In the genomic region with DNA sequence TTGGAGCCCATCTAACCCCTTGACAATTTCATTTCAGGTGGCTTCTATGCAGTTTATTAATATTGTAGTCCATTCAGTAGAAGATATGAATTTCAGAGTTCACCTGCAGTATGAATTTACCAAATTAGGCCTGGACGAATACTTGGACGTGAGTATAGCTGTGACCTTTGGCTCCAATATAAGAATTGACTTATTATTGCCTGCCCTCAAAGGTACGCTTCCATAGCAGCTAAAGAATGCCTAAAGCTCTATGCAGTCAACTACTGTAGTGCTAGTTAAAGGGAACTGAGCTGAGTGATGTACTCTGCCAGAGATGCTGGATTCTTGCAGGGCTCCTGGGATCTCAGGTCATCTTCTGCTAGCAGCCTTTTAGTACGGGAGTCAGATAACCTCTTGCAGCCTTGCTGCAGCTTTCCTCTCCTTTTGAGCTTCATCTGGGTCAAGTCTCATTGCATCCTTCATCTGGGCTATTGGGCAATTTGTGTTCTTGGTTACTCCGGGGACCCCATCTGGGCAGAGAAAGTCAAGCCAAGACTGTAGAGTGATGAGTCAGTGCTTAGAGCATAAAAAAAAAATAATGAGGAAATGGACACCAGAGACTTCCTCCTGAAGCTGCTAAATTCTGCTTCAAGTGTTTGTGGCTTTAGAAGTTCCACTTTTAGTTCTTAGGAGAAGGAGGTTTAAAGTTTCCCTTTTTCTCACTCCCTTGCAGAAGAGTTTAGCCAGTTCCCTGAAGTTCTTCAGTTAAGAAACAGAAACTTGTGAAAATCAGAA, we compare ENCODE assay signal across 9 cellular contexts.
DNase-seq lines count a peak whose midpoint lies in the region; ATAC-seq and TF ChIP-seq lines count a peak whose summit lies in the region.
"Had no signal": no experiment of that assay in that cellular context is flagged by ENCODE, and none has a peak within 500 bp of the region (broad histone marks: within the 10 kb centered on the region; RNA-seq: fewer than 3 reads in every experiment).

No MANE protein-coding gene starts in this region.

- H3K9me3 ChIP-seq in skeletal muscle satellite cell (replicated peaks; ENCODE audit: low read length): no peaks in the 10 kb centered on the region

- no peaks in the 10 kb centered on the region for H3K27me3 ChIP-seq in skeletal muscle satellite cell (ENCODE audit: control insufficient read depth, insufficient read depth, low read length)

- H3K36me3 Mint-ChIP-seq in activated CD8-positive, alpha-beta T cell treated with anti-CD3 and anti-CD28 coated beads, Interleukin-2, amount 10 ng/mL, durations not matched to agents 7 days and 5 days (ENCODE audit: low read depth): no peaks in the 10 kb centered on the region
- no peaks in the 10 kb centered on the region for H3K36me3 Mint-ChIP-seq in activated CD8-positive, alpha-beta T cell treated with anti-CD3 and anti-CD28 coated beads for 36 hours (ENCODE audit: low read depth)
- H3K36me3 Mint-ChIP-seq: activated naive CD4-positive, alpha-beta T cell treated with anti-CD3 and anti-CD28 coated beads, Interleukin-2, amount 50 U/mL, for 24 hours had no signal

- peak overlapping the region; percentile 50 for H3K27ac Mint-ChIP-seq in activated CD8-positive, alpha-beta T cell treated with anti-CD3 and anti-CD28 coated beads, Interleukin-2, amount 10 ng/mL, durations not matched to agents 7 days and 5 days
- H3K27ac Mint-ChIP-seq in activated CD8-positive, alpha-beta T cell treated with anti-CD3 and anti-CD28 coated beads for 36 hours: no peak overlapping the region
- H3K27ac Mint-ChIP-seq: activated naive CD4-positive, alpha-beta T cell treated with anti-CD3 and anti-CD28 coated beads, Interleukin-2, amount 50 U/mL, for 24 hours had no signal

- intact Hi-C loops in activated CD8-positive, alpha-beta T cell treated with anti-CD3 and anti-CD28 coated beads for 36 hours (cut with micrococcal nuclease): no loop called here

- H3K4me2 ChIP-seq in skeletal muscle satellite cell (ENCODE audit: low read length): peak overlapping the region; percentile 8

- no peak for TF ChIP-seq CTCF in activated CD8-positive, alpha-beta T cell treated with anti-CD3 and anti-CD28 coated beads for 36 hours (IDR thresholded peaks at IDR 0.05)

- POLR2A ChIA-PET in activated CD8-positive, alpha-beta T cell treated with anti-CD3 and anti-CD28 coated beads, Interleukin-2, amount 10 ng/mL, durations not matched to agents 7 days and 5 days (lab: Charles Lee): no interaction called here
- POLR2A ChIA-PET in activated CD8-positive, alpha-beta T cell treated with anti-CD3 and anti-CD28 coated beads for 36 hours (lab: Charles Lee): interaction anchor here (0.5 kb wide), 1 partner anchor 172 kb away, joined by 3 read pairs; no protein-coding TSS in a partner anchor

- peaks cover 26% of the 10 kb centered on the region for H3K4me1 ChIP-seq in skeletal muscle satellite cell (ENCODE audit: control insufficient read depth, insufficient read depth, low read length)

- H3K9me3 Mint-ChIP-seq in activated CD8-positive, alpha-beta T cell treated with anti-CD3 and anti-CD28 coated beads, Interleukin-2, amount 10 ng/mL, durations not matched to agents 7 days and 5 days (ENCODE audit: insufficient read depth): no peaks in the 10 kb centered on the region
- no peaks in the 10 kb centered on the region for H3K9me3 Mint-ChIP-seq in activated CD8-positive, alpha-beta T cell treated with anti-CD3 and anti-CD28 coated beads for 36 hours
- H3K9me3 Mint-ChIP-seq: activated naive CD4-positive, alpha-beta T cell treated with anti-CD3 and anti-CD28 coated beads, Interleukin-2, amount 50 U/mL, for 24 hours had no signal

- ATAC-seq in activated CD8-positive, alpha-beta T cell treated with anti-CD3 and anti-CD28 coated beads, Interleukin-2, amount 10 ng/mL, durations not matched to agents 7 days and 5 days: peak; percentile 63
- ATAC-seq in activated CD8-positive, alpha-beta T cell treated with anti-CD3 and anti-CD28 coated beads for 36 hours: no peak
- peak; percentile 84 for ATAC-seq in HG03060 (IDR thresholded peaks at IDR 0.05; ENCODE audit: low read depth, unreplicated experiment)

- no peak overlapping the region for H3K4me3 ChIP-seq in skeletal muscle satellite cell (ENCODE audit: low read length)

- peaks cover 3% of the 10 kb centered on the region for H3K27me3 Mint-ChIP-seq in activated CD8-positive, alpha-beta T cell treated with anti-CD3 and anti-CD28 coated beads, Interleukin-2, amount 10 ng/mL, durations not matched to agents 7 days and 5 days (ENCODE audit: low read depth)
- no peaks in the 10 kb centered on the region for H3K27me3 Mint-ChIP-seq in activated CD8-positive, alpha-beta T cell treated with anti-CD3 and anti-CD28 coated beads for 36 hours
- H3K27me3 Mint-ChIP-seq: activated naive CD4-positive, alpha-beta T cell treated with anti-CD3 and anti-CD28 coated beads, Interleukin-2, amount 50 U/mL, for 24 hours had no signal

- H3K9ac ChIP-seq in skeletal muscle satellite cell (ENCODE audit: low read depth, low read length): no peak overlapping the region

- DNase-seq in activated CD8-positive, alpha-beta T cell treated with anti-CD3 and anti-CD28 coated beads, Interleukin-2, amount 10 ng/mL, durations not matched to agents 7 days and 5 days: no peak
- no peak for DNase-seq in activated CD8-positive, alpha-beta T cell treated with anti-CD3 and anti-CD28 coated beads for 36 hours
- DNase-seq in RPMI7951 (ENCODE audit: low read depth) (peak; percentile 86), fibroblast of peridontal ligament (ENCODE audit: extremely low read depth) (peak; percentile 95), amniotic stem cell (lab: John Stamatoyannopoulos, UW) (no peak)
- DNase-seq in activated CD4-positive, alpha-beta T cell treated with anti-CD3 and anti-CD28 coated beads for 48 hours: no peak

- CTCF ChIA-PET in activated CD8-positive, alpha-beta T cell treated with anti-CD3 and anti-CD28 coated beads, Interleukin-2, amount 10 ng/mL, durations not matched to agents 7 days and 5 days (lab: Charles Lee): interaction anchor here (0.7 to 1.3 kb wide), 4 partner anchors 11 to 24 kb away, joined by 3 to 7 read pairs (median 5); no protein-coding TSS in a partner anchor
- CTCF ChIA-PET in activated CD8-positive, alpha-beta T cell treated with anti-CD3 and anti-CD28 coated beads for 36 hours (lab: Charles Lee): interaction anchor here (1.2 to 1.5 kb wide), 2 partner anchors 24 to 586 kb away, joined by 3 read pairs; no protein-coding TSS in a partner anchor

- peaks cover 22% of the 10 kb centered on the region for H3K4me1 Mint-ChIP-seq in activated CD8-positive, alpha-beta T cell treated with anti-CD3 and anti-CD28 coated beads, Interleukin-2, amount 10 ng/mL, durations not matched to agents 7 days and 5 days (ENCODE audit: low read depth)
- peaks cover 8% of the 10 kb centered on the region for H3K4me1 Mint-ChIP-seq in activated CD8-positive, alpha-beta T cell treated with anti-CD3 and anti-CD28 coated beads for 36 hours (ENCODE audit: low read depth)

- H3K4me3 Mint-ChIP-seq in activated CD8-positive, alpha-beta T cell treated with anti-CD3 and anti-CD28 coated beads, Interleukin-2, amount 10 ng/mL, durations not matched to agents 7 days and 5 days: peak overlapping the region; percentile 3
- no peak overlapping the region for H3K4me3 Mint-ChIP-seq in activated CD8-positive, alpha-beta T cell treated with anti-CD3 and anti-CD28 coated beads for 36 hours
- H3K4me3 Mint-ChIP-seq: activated naive CD4-positive, alpha-beta T cell treated with anti-CD3 and anti-CD28 coated beads, Interleukin-2, amount 50 U/mL, for 24 hours had no signal

- H3K36me3 ChIP-seq in skeletal muscle satellite cell (ENCODE audit: insufficient read depth, low read length): no peaks in the 10 kb centered on the region

Comparison
In these comparisons a context has a peak if more than half of its experiments do, and no peak if none do; other contexts are left out.
1. DNase-seq: peak in RPMI7951 (single experiment) and fibroblast of peridontal ligament (single experiment); none in activated CD8-positive, alpha-beta T cell treated with anti-CD3 and anti-CD28 coated beads, Interleukin-2, amount 10 ng/mL, durations not matched to agents 7 days and 5 days (single experiment), activated CD8-positive, alpha-beta T cell treated with anti-CD3 and anti-CD28 coated beads for 36 hours (single experiment), amniotic stem cell (single experiment) and activated CD4-positive, alpha-beta T cell treated with anti-CD3 and anti-CD28 coated beads for 48 hours (single experiment).